Comparison of ENCODE assay signal across 8 cellular contexts in genomic region chr1:64686828-64687724, GRCh38. TPM values are rescaled to one million over a fixed set of nuclear protein-coding genes. Genes with fewer than 3 reads are reported as not detected.
DNase-seq lines count a peak whose midpoint lies in the region; ATAC-seq and TF ChIP-seq lines count a peak whose summit lies in the region.

No MANE protein-coding gene starts in this region.

- H3K4me3 Mint-ChIP-seq in activated naive CD4-positive, alpha-beta T cell treated with anti-CD3 and anti-CD28 coated beads, Interleukin-2, amount 10 ng/mL, durations not matched to agents 7 days and 5 days: no peak overlapping the region

- peak; percentile 24 for DNase-seq in AG09309 (ENCODE audit: low read depth)
- no peak for DNase-seq in GM12864 (ENCODE audit: low read depth)
- DNase-seq in NCI-H526 treated with DMSO at 0.1 percent for 48 hours (lab: John Stamatoyannopoulos, UW): peak; percentile 18
- peak; percentile 36 for DNase-seq in activated naive CD4-positive, alpha-beta T cell treated with anti-CD3 and anti-CD28 coated beads, Interleukin-2, amount 10 ng/mL, durations not matched to agents 7 days and 5 days
- peak; percentile 42 for DNase-seq in germinal center (ENCODE audit: low spot score)
- DNase-seq in prostate gland (ENCODE audit: low spot score): peak; percentile 16

- no peaks in the 10 kb centered on the region for H3K27me3 Mint-ChIP-seq in activated naive CD4-positive, alpha-beta T cell treated with anti-CD3 and anti-CD28 coated beads, Interleukin-2, amount 10 ng/mL, durations not matched to agents 7 days and 5 days

- peaks cover 10% of the 10 kb centered on the region for H3K4me1 Mint-ChIP-seq in activated naive CD4-positive, alpha-beta T cell treated with anti-CD3 and anti-CD28 coated beads, Interleukin-2, amount 10 ng/mL, durations not matched to agents 7 days and 5 days

- no peak overlapping the region for H3K27ac Mint-ChIP-seq in activated naive CD4-positive, alpha-beta T cell treated with anti-CD3 and anti-CD28 coated beads, Interleukin-2, amount 10 ng/mL, durations not matched to agents 7 days and 5 days

- intact Hi-C loops in prostate gland (cut with DNase I): no loop called here

- H3K9me3 ChIP-seq in prostate gland: no peaks in the 10 kb centered on the region

- no peaks in the 10 kb centered on the region for H3K36me3 Mint-ChIP-seq in activated naive CD4-positive, alpha-beta T cell treated with anti-CD3 and anti-CD28 coated beads, Interleukin-2, amount 10 ng/mL, durations not matched to agents 7 days and 5 days

- TF ChIP-seq POLR2A in prostate gland (IDR thresholded peaks at IDR 0.05): no peak

- TF ChIP-seq CTCF in AG09309 (IDR thresholded peaks at IDR 0.05; ENCODE audit: control insufficient read depth, insufficient read depth, low read depth, low read length, missing control alignments): peak; percentile 80
- TF ChIP-seq CTCF in GM12864 (IDR thresholded peaks at IDR 0.05; ENCODE audit: low read depth, low read length, missing control alignments): peak; percentile 76
- TF ChIP-seq CTCF in prostate gland (IDR thresholded peaks at IDR 0.05): peak; percentile 66 to 82 (median 78)

- peak; percentile 65 for ATAC-seq in HG03066 (IDR thresholded peaks at IDR 0.05; ENCODE audit: low read depth, unreplicated experiment)
- ATAC-seq in GM18870 (IDR thresholded peaks at IDR 0.05; ENCODE audit: unreplicated experiment): no peak

- H3K36me3 ChIP-seq in prostate gland: no peaks in the 10 kb centered on the region

- H3K4me3 ChIP-seq in AG09309 (ENCODE audit: control insufficient read depth, low read depth, low read length) (no peak overlapping the region), GM12864 (ENCODE audit: low read depth, low read length) (no peak overlapping the region), prostate gland (no peak overlapping the region)

- no peaks in the 10 kb centered on the region for H3K27me3 ChIP-seq in prostate gland (replicated peaks; ENCODE audit: insufficient read depth)

- no peak overlapping the region for H3K27ac ChIP-seq in prostate gland

- 27% methylated on average over 7 of the region's 7 CpGs for WGBS in prostate gland

- CTCF ChIA-PET in activated naive CD4-positive, alpha-beta T cell treated with anti-CD3 and anti-CD28 coated beads, Interleukin-2, amount 10 ng/mL, durations not matched to agents 7 days and 5 days (lab: Charles Lee): interaction anchor here (1.0 to 2.1 kb wide), 3 partner anchors 10 to 136 kb away, joined by 4 to 9 read pairs (median 5); no protein-coding TSS in a partner anchor

- no peaks in the 10 kb centered on the region for H3K4me1 ChIP-seq in prostate gland (replicated peaks)

- H3K9me3 Mint-ChIP-seq in activated naive CD4-positive, alpha-beta T cell treated with anti-CD3 and anti-CD28 coated beads, Interleukin-2, amount 10 ng/mL, durations not matched to agents 7 days and 5 days: no peaks in the 10 kb centered on the region

RNA-seq across cellular contexts. Expression of gene RAVER2, which starts 57.8 kb away (rescaled TPM):
- 10 to 100 TPM; 11.8 to 18.3 TPM for total RNA-seq in prostate gland
